Comparison of ENCODE assay signal across 9 cellular contexts in genomic region chr5:178163772-178164735, GRCh38. TPM values are rescaled to one million over a fixed set of nuclear protein-coding genes. Genes with fewer than 3 reads are reported as not detected.
DNase-seq lines count a peak whose midpoint lies in the region; ATAC-seq and TF ChIP-seq lines count a peak whose summit lies in the region.
"Had no signal": no experiment of that assay in that cellular context is flagged by ENCODE, and none has a peak within 500 bp of the region (broad histone marks: within the 10 kb centered on the region; RNA-seq: fewer than 3 reads in every experiment).

No MANE protein-coding gene starts in this region.

- no peak for TF ChIP-seq EP300 in gastroesophageal sphincter (IDR thresholded peaks at IDR 0.05)

- intact Hi-C loops in testis (cut with DNase I; ENCODE audit: low total_unique reads) = loop anchor here (5.0 kb wide), 1 partner anchor 87 kb away; no protein-coding TSS in a partner anchor

- H3K27me3 ChIP-seq in SJCRH30 (peaks cover 10% of the 10 kb centered on the region; the same call in 1 of the 2 replicates), gastroesophageal sphincter (peaks cover 57% of the 10 kb centered on the region), osteoblast (ENCODE audit: insufficient read depth, low read length) (peaks cover 44% of the 10 kb centered on the region), testis (no peaks in the 10 kb centered on the region)

- peak overlapping the region; percentile 59 for H2AFZ ChIP-seq in osteoblast (ENCODE audit: low read length)

- peak; percentile 5 for DNase-seq in GF-D8 (lab: John Stamatoyannopoulos, UW)
- peak; percentile 61 for DNase-seq in HCEC 1CT
- peak; percentile 68 for DNase-seq in MV-4-11 (lab: John Stamatoyannopoulos, UW)
- DNase-seq in SJCRH30 = peak; percentile 86 to 95
- DNase-seq in activated gamma-delta T cell (lab: John Stamatoyannopoulos, UW) = peak; percentile 63
- peak; percentile 98 for DNase-seq in osteoblast (ENCODE audit: insufficient read length, low spot score, missing footprints)
- DNase-seq in testis = peak; percentile 87

- H3K27ac ChIP-seq in SJCRH30 (no peak overlapping the region), gastroesophageal sphincter (no peak overlapping the region), osteoblast (ENCODE audit: low read depth, low read length) (no peak overlapping the region), testis (no peak overlapping the region)

- H3K9me3 ChIP-seq in SJCRH30 (replicated peaks) = no peaks in the 10 kb centered on the region
- H3K9me3 ChIP-seq in gastroesophageal sphincter = no peaks in the 10 kb centered on the region
- H3K9me3 ChIP-seq in osteoblast (ENCODE audit: low read depth, low read length) = no peaks in the 10 kb centered on the region
- H3K9me3 ChIP-seq in testis = no peaks in the 10 kb centered on the region

- peak overlapping the region; percentile 73 for H3K4me2 ChIP-seq in osteoblast (ENCODE audit: insufficient read depth, low read length)

- H3K4me3 ChIP-seq in SJCRH30 = no peak overlapping the region
- peak overlapping the region in 1 of 2 donors; percentile 26 for H3K4me3 ChIP-seq in gastroesophageal sphincter
- H3K4me3 ChIP-seq in osteoblast (ENCODE audit: insufficient read depth, low read length) = no peak overlapping the region
- H3K4me3 ChIP-seq in testis = peak overlapping the region in 1 of 2 donors; percentile 32

- no peaks in the 10 kb centered on the region for H4K20me1 ChIP-seq in osteoblast (ENCODE audit: insufficient read depth, low read length)

- H3K79me2 ChIP-seq in osteoblast (ENCODE audit: insufficient read depth, low read length) = no peaks in the 10 kb centered on the region

- peak; percentile 94 for ATAC-seq in gastroesophageal sphincter

- H3K4me1 ChIP-seq in SJCRH30 (peaks cover 4% of the 10 kb centered on the region; the same call in 1 of the 2 replicates), gastroesophageal sphincter (peaks cover 0 to 11% (median 0%) of the 10 kb centered on the region in 3 donors), osteoblast (ENCODE audit: insufficient read depth, low read length) (no peaks in the 10 kb centered on the region), testis (peaks cover 7% of the 10 kb centered on the region)

- TF ChIP-seq CTCF in gastroesophageal sphincter (IDR thresholded peaks at IDR 0.05) (peak; percentile 96 to 100 (median 98)), osteoblast (IDR thresholded peaks at IDR 0.05; ENCODE audit: extremely low read depth, low read depth, low read length) (peak; percentile 90), testis (IDR thresholded peaks at IDR 0.05) (peak; percentile 90 to 98 (median 95))

- 10 to 59% methylated on average over 3 to 25 of the region's 33 CpGs for WGBS in gastroesophageal sphincter (ENCODE audit: low coverage in 1 of 2), 2 donors
- WGBS in testis, 2 donors = 10 to 12% methylated on average over 14 to 33 of the region's 33 CpGs

- H3K36me3 ChIP-seq in SJCRH30 (no peaks in the 10 kb centered on the region), gastroesophageal sphincter (no peaks in the 10 kb centered on the region), osteoblast (ENCODE audit: insufficient read depth, low read length) (no peaks in the 10 kb centered on the region), testis (ENCODE audit: low read depth, missing control alignments) (no peaks in the 10 kb centered on the region)

- TF ChIP-seq POLR2A in gastroesophageal sphincter (IDR thresholded peaks at IDR 0.05) (no peak), testis (IDR thresholded peaks at IDR 0.05) (no peak)

RNA-seq across cellular contexts. Expression of gene NHP2, which starts 10.4 kb away (rescaled TPM):
- total RNA-seq in SJCRH30 (2014; rRNA removed; shearing (Covaris generic)) = 277 and 303 TPM in 2 replicates
- total RNA-seq in gastroesophageal sphincter (100 to 1,000 TPM; 192 to 253 (median 218) TPM), osteoblast (66.2 and 71.3 TPM in 2 replicates), testis (100 to 1,000 TPM; 132 to 208 TPM)
- polyA plus RNA-seq in testis (ENCODE audit: insufficient read depth, low read depth, low replicate concordance) = 105 TPM

RNA-seq across cellular contexts. Expression of gene GMCL2, which starts 23.1 kb away (rescaled TPM):
- total RNA-seq in SJCRH30 (2014; rRNA removed; shearing (Covaris generic)) = not detected in 2 replicates
- total RNA-seq in gastroesophageal sphincter (not detected), osteoblast (not detected in 2 replicates), testis (10 to 100 TPM in 1 of 2 donors, 1 to 10 TPM in 1; 9.8 to 11.0 TPM)
- 53.5 TPM for polyA plus RNA-seq in testis (ENCODE audit: insufficient read depth, low read depth, low replicate concordance)
- polyA plus RNA-seq: urinary bladder had no signal

RNA-seq across cellular contexts. Expression of gene RMND5B, which starts 33.2 kb away (rescaled TPM):
- 24.6 and 24.7 TPM in 2 replicates for total RNA-seq in SJCRH30 (2014; rRNA removed; shearing (Covaris generic))
- total RNA-seq in gastroesophageal sphincter (10 to 100 TPM; 34.6 to 56.6 (median 41.7) TPM), osteoblast (20.0 and 20.6 TPM in 2 replicates), testis (100 to 1,000 TPM in 1 of 2 donors, 10 to 100 TPM in 1; 73.0 to 102 TPM)
- 181 TPM for polyA plus RNA-seq in testis (ENCODE audit: insufficient read depth, low read depth, low replicate concordance)

RNA-seq across cellular contexts. Expression of gene HNRNPAB, which starts 40.3 kb away (rescaled TPM):
- total RNA-seq in SJCRH30 (2014; rRNA removed; shearing (Covaris generic)) = 244 and 266 TPM in 2 replicates
- total RNA-seq in gastroesophageal sphincter (100 to 1,000 TPM in 2 of 4 donors, 10 to 100 TPM in 2; 79.9 to 140 (median 106) TPM), osteoblast (40.9 and 42.4 TPM in 2 replicates), testis (10 to 100 TPM; 66.2 to 71.0 TPM)
- 63.1 TPM for polyA plus RNA-seq in testis (ENCODE audit: insufficient read depth, low read depth, low replicate concordance)

RNA-seq across cellular contexts. Expression of gene N4BP3, which starts 50.7 kb away (rescaled TPM):
- total RNA-seq in SJCRH30 (2014; rRNA removed; shearing (Covaris generic)) = 43.8 and 45.8 TPM in 2 replicates
- total RNA-seq in gastroesophageal sphincter (1 to 10 TPM; 1.2 to 4.8 (median 1.3) TPM), osteoblast (under 0.01 TPM in 2 replicates), testis (1 to 10 TPM; 3.2 to 3.6 TPM)
- 1.4 TPM for polyA plus RNA-seq in testis (ENCODE audit: insufficient read depth, low read depth, low replicate concordance)

Comparison
In these comparisons a context has a peak if more than half of its experiments do, and no peak if none do; other contexts are left out.
1. DNase-seq: peak in every context shown above with its lines; median percentile 98 in osteoblast; 90 in SJCRH30; 87 in testis; 68 in MV-4-11; 63 in activated gamma-delta T cell; 61 in HCEC 1CT; 5 in GF-D8.
2. RNA of gene GMCL2, which starts 23.1 kb away (total RNA-seq): 9.8 to 11.0 TPM in testis; not detected in SJCRH30, not detected in gastroesophageal sphincter and not detected in osteoblast; every median in the first group is over 10 times any median in the second.
3. Peak in every context shown above with its lines, with median percentiles within 50 percentile points of each other: CTCF ChIP-seq.